8 cellular contexts compared by ENCODE assay signal in genomic region chr22:24994070-24994763, GRCh38. TPM values are rescaled to one million over a fixed set of nuclear protein-coding genes. Genes with fewer than 3 reads are reported as not detected.
A peak's percentile ranks its signal among the peaks of the same experiment; 100 is the strongest.
DNase-seq lines count a peak whose midpoint lies in the region; ATAC-seq, FAIRE-seq and TF ChIP-seq lines count a peak whose summit lies in the region.
"Had no signal": no experiment of that assay in that cellular context is flagged by ENCODE, and none has a peak within 500 bp of the region (broad histone marks: within the 10 kb centered on the region; RNA-seq: fewer than 3 reads in every experiment).

No MANE protein-coding gene starts in this region.

- H3K79me2 ChIP-seq in HCT116 (ENCODE audit: insufficient read depth, low read length), result peaks cover 25% of the 10 kb centered on the region
- peaks cover 55% of the 10 kb centered on the region for H3K79me2 ChIP-seq in mammary epithelial cell (ENCODE audit: insufficient read depth, low read length)

- TF ChIP-seq CTCF in HCT116 (IDR thresholded peaks at IDR 0.05 in 2 of 3, conservative IDR thresholded peaks at IDR 0.05 in 1 of 3; ENCODE audit: borderline replicate concordance in 1 of 3, insufficient read depth in 1 of 3, low read depth in 2 of 3, low read length in 2 of 3) (peak; percentile 47 to 57 (median 55)), mammary epithelial cell (conservative IDR thresholded peaks at IDR 0.05 in 1 of 2, IDR thresholded peaks at IDR 0.05 in 1 of 2; ENCODE audit: extremely low read depth in 1 of 2, insufficient read depth in 1 of 2, low read depth in 1 of 2, low read length in 2 of 2) (peak; percentile 26 to 68), BE2C (IDR thresholded peaks at IDR 0.05; ENCODE audit: low read depth, low read length) (no peak)

- no peak for TF ChIP-seq POLR2A in HCT116 (IDR thresholded peaks at IDR 0.05; ENCODE audit: borderline replicate concordance, extremely low read depth, insufficient read depth, insufficient read length)

- H3K9ac ChIP-seq in HCT116 (ENCODE audit: low read length), result peak overlapping the region; percentile 36
- peak overlapping the region; percentile 64 for H3K9ac ChIP-seq in mammary epithelial cell (ENCODE audit: insufficient read depth, low read length)

- in situ Hi-C loops in mammary epithelial cell (cut with MboI; ENCODE audit: low sequenced_read_pairs in 2 of 2), result no loop called here

- ATAC-seq in HCT116, result peak; percentile 74
- ATAC-seq in GM18502 (IDR thresholded peaks at IDR 0.05; ENCODE audit: poor library complexity, unreplicated experiment), result no peak

- H3K27ac ChIP-seq in HCT116 (ENCODE audit: low read depth, low read length) (peak overlapping the region; percentile 61; the same call in 1 of the 2 replicates), mammary epithelial cell (ENCODE audit: insufficient read depth, low read depth, low read length) (peak overlapping the region; percentile 85), small intestine (ENCODE audit: low read depth in 1 of 2, low read length in 1 of 2) (peak overlapping the region; percentile 66 to 87)

- H3K4me1 ChIP-seq in HCT116 (ENCODE audit: control insufficient read depth in 1 of 2, insufficient read depth in 2 of 2, low read length in 2 of 2) (peaks cover 76 to 84% of the 10 kb centered on the region in 2 experiments), mammary epithelial cell (ENCODE audit: insufficient read depth, low read length) (peaks cover 68% of the 10 kb centered on the region), small intestine (ENCODE audit: control insufficient read depth in 2 of 2, insufficient read depth in 1 of 2, low read depth in 1 of 2, low read length in 1 of 2) (peaks cover 3 to 16% of the 10 kb centered on the region in 2 donors), BE2C (peaks cover 28% of the 10 kb centered on the region)

- POLR2A ChIA-PET in HCT116 (lab: Charles Lee), result no interaction called here

- intact Hi-C loops in HCT116 (cut with micrococcal nuclease) (loop anchor here (1.0 to 5.0 kb wide), 3 partner anchors 33 to 53 kb away; partner anchors contain the start of gene KIAA1671), mammary epithelial cell (cut with micrococcal nuclease) (loop anchor here (1.0 to 2.0 kb wide), 5 partner anchors 19 to 54 kb away; partner anchors contain the start of gene KIAA1671)

- H3K9me2 ChIP-seq in HCT116 (ENCODE audit: insufficient read depth), result no peaks in the 10 kb centered on the region

- dilution Hi-C loops in mammary epithelial cell (cut with HindIII; ENCODE audit: low sequenced_read_pairs), result no loop called here

- 37% methylated on average over 6 of the region's 7 CpGs for WGBS in mammary epithelial cell (ENCODE audit: low coverage, missing lambda C conversion rate)
- WGBS in small intestine, 3 donors, result 19 to 44% (median 35%) methylated on average over 7 of the region's 7 CpGs

- H3K27me3 ChIP-seq in HCT116 (ENCODE audit: insufficient read depth, low read length) (no peaks in the 10 kb centered on the region), mammary epithelial cell (ENCODE audit: insufficient read depth, low read length) (no peaks in the 10 kb centered on the region), small intestine (ENCODE audit: control insufficient read depth in 2 of 2, insufficient read depth in 2 of 2, low read length in 2 of 2) (no peaks in the 10 kb centered on the region), BE2C (no peaks in the 10 kb centered on the region)

- H3K9me3 ChIP-seq in HCT116 (ENCODE audit: control insufficient read depth in 1 of 2, insufficient read depth in 1 of 2, low read depth in 1 of 2, low read length in 2 of 2) (no peaks in the 10 kb centered on the region), mammary epithelial cell (replicated peaks; ENCODE audit: insufficient read depth, low read length) (no peaks in the 10 kb centered on the region), small intestine (ENCODE audit: control insufficient read depth, low read depth) (no peaks in the 10 kb centered on the region), BE2C (no peaks in the 10 kb centered on the region)

- no TSS peak for BruUV-seq in HCT116 (replicated peaks; lab: Mats Ljungman, UMichigan)
- BruUV-seq in mammary epithelial cell (replicated peaks; lab: Mats Ljungman, UMichigan), result TSS peak; percentile 97

- H2AFZ ChIP-seq in HCT116 (ENCODE audit: low read depth, low read length, poor library complexity, severe bottlenecking) (no peak overlapping the region), mammary epithelial cell (ENCODE audit: low read depth, low read length) (no peak overlapping the region)

- CTCF ChIA-PET in HCT116 (lab: Charles Lee) (interaction anchor here (0.7 kb wide), 1 partner anchor 44 kb away, joined by 3 read pairs; no protein-coding TSS in a partner anchor), mammary epithelial cell (lab: Charles Lee; ENCODE audit: low non-redundant PET) (interaction anchor here (0.6 kb wide), 1 partner anchor 19 kb away, joined by 4 read pairs; no protein-coding TSS in a partner anchor)

- TF ChIP-seq RAD21 in HCT116 (IDR thresholded peaks at IDR 0.05; ENCODE audit: low read depth), result peak; percentile 76

- H4K20me1 ChIP-seq in HCT116 (ENCODE audit: insufficient read depth), result 0 out of 2 replicates have a peak, but pooled peaks cover 3% of the 10 kb centered on the region
- H4K20me1 ChIP-seq in mammary epithelial cell (ENCODE audit: insufficient read depth, low read length), result no peaks in the 10 kb centered on the region

- peak overlapping the region; percentile 70 for H3K4me2 ChIP-seq in HCT116 (ENCODE audit: low read length)
- H3K4me2 ChIP-seq in mammary epithelial cell (ENCODE audit: insufficient read depth, low read depth, low read length), result peak overlapping the region; percentile 52

- FAIRE-seq in small intestine (lab: Jason Lieb, UNC), result no peak

- RAD21 ChIA-PET in HCT116 (lab: Charles Lee; ENCODE audit: low non-redundant PET in 1 of 2, low total read pairs in 2 of 2, uncharacterized antibody in 2 of 2, unreplicated experiment in 2 of 2), result no interaction called here

- H3K36me3 ChIP-seq in HCT116 (ENCODE audit: control insufficient read depth in 1 of 2, insufficient read depth in 2 of 2, low read length in 2 of 2), result no peaks in the 10 kb centered on the region
- no peaks in the 10 kb centered on the region for H3K36me3 ChIP-seq in mammary epithelial cell (ENCODE audit: insufficient read depth, low read length)
- peaks cover 0 to 3% of the 10 kb centered on the region in 2 donors for H3K36me3 ChIP-seq in small intestine (ENCODE audit: control insufficient read depth in 2 of 2, insufficient read depth in 2 of 2, low read length in 2 of 2)
- no peaks in the 10 kb centered on the region for H3K36me3 ChIP-seq in BE2C

- peak overlapping the region in 1 of 2 experiments; percentile 11; a peak in 1 of 4 replicates for H3K4me3 ChIP-seq in HCT116 (replicated peaks in 1 of 2; ENCODE audit: low read depth in 1 of 2, low read length in 2 of 2)
- no peak overlapping the region for H3K4me3 ChIP-seq in mammary epithelial cell (replicated peaks in 1 of 3; ENCODE audit: insufficient read depth in 1 of 3, low read depth in 2 of 3, low read length in 3 of 3)
- no peak overlapping the region for H3K4me3 ChIP-seq in small intestine (ENCODE audit: low read depth in 1 of 2, low read length in 2 of 2)
- no peak overlapping the region for H3K4me3 ChIP-seq in BE2C (ENCODE audit: low read depth, low read length)

- DNase-seq in HCT116 (ENCODE audit: low read depth, low spot score), result peak; percentile 73
- peak; percentile 43 for DNase-seq in NCI-H2196 treated with DMSO at 0.1 percent for 48 hours (lab: John Stamatoyannopoulos, UW; ENCODE audit: unreplicated experiment)
- DNase-seq in mammary epithelial cell, result peak; percentile 97
- peak; percentile 91 for DNase-seq in small intestine
- no peak for DNase-seq in BE2C
- no peak for DNase-seq in activated gamma-delta T cell treated with Interleukin-2 at 50 U/mL for 16 hours

TF ChIP-seq in HCT116, 20 proteins besides CTCF, POLR2A, EP300 and RAD21:
- TF ChIP-seq MAX (IDR thresholded peaks at IDR 0.05) (peak; percentile 33; the same call in 1 of the 2 replicates), TCF7L2 (IDR thresholded peaks at IDR 0.05; ENCODE audit: borderline replicate concordance, extremely low read depth, insufficient read depth, insufficient read length) (no peak), JUND (IDR thresholded peaks at IDR 0.05) (0 out of 2 replicates have a peak, but pooled peaks have one; percentile 15)

RNA-seq across cellular contexts. Expression of gene KIAA1671, which starts 41.7 kb away (rescaled TPM):
- total RNA-seq in HCT116 (2021; ENCODE audit: unreplicated experiment) (36.8 TPM), mammary epithelial cell (10 to 100 TPM; 38.4 to 48.8 TPM)
- 13.2 and 13.5 TPM in 2 replicates for polyA plus RNA-seq in HCT116 (2012)
- polyA plus RNA-seq in mammary epithelial cell (11.8 TPM), small intestine (10 to 100 TPM in 2 of 3 donors, 1 to 10 TPM in 1; 7.0 to 18.0 (median 11.4) TPM)
- polyA minus RNA-seq in mammary epithelial cell, result 60.7 TPM
- polyA plus RNA-seq in BE2C (2012; ENCODE audit: insufficient read depth, insufficient read length, low read depth), result 4.3 TPM

RNA-seq across cellular contexts. Expression of gene LHFPL7, which starts 47.7 kb away (rescaled TPM):
- not detected for total RNA-seq in HCT116 (2021; ENCODE audit: unreplicated experiment)
- polyA plus RNA-seq in HCT116 (2012), result 0.17 TPM in 1 of 2 replicates, not detected in the other
- total RNA-seq in mammary epithelial cell, result under 1 TPM in 1 of 2 donors, not detected in 1; 0.33 TPM
- 0.11 TPM for polyA plus RNA-seq in mammary epithelial cell
- polyA minus RNA-seq in mammary epithelial cell, result not detected
- not detected for polyA plus RNA-seq in small intestine
- not detected for polyA plus RNA-seq in BE2C (2012; ENCODE audit: insufficient read depth, insufficient read length, low read depth)
- total RNA-seq: temporal lobe had no signal

Comparison
In these comparisons a context has a peak if more than half of its experiments do, and no peak if none do; other contexts are left out.
1. DNase-seq: peak in HCT116 (single experiment), NCI-H2196 treated with DMSO at 0.1 percent for 48 hours (single experiment), mammary epithelial cell (single experiment) and small intestine (single experiment); none in BE2C (single experiment) and activated gamma-delta T cell treated with Interleukin-2 at 50 U/mL for 16 hours (single experiment).
2. Peak in every context shown above with its lines, with median percentiles within 50 percentile points of each other: H3K27ac ChIP-seq.